Comparison of ENCODE assay signal across 1 cellular context in the genomic region with DNA sequence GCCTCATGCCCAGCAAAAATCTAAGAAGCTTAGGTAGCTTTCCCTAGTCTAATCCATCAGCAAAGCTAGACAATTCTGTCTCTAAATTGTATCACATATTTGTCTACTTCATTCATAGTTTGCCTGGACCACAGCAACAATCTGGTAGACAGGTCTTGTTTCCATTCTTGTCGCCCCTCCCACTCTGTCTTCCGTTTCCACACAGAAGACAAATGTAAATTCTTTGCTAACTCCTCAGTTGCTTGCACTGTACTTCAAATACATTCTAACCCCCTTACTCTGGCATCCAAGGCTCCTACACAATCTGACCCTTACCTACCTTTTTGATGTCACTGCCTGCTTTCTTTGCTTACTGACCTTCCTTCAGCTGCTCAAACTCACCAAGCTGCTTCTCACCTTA.
TF ChIP-seq lines count a peak whose summit lies in the region.

No MANE protein-coding gene starts in this region.

TF ChIP-seq in WTC11, 78 proteins besides CTCF, POLR2A, EP300 and RAD21 (continued from another document):
- TF ChIP-seq, protein P1, sequence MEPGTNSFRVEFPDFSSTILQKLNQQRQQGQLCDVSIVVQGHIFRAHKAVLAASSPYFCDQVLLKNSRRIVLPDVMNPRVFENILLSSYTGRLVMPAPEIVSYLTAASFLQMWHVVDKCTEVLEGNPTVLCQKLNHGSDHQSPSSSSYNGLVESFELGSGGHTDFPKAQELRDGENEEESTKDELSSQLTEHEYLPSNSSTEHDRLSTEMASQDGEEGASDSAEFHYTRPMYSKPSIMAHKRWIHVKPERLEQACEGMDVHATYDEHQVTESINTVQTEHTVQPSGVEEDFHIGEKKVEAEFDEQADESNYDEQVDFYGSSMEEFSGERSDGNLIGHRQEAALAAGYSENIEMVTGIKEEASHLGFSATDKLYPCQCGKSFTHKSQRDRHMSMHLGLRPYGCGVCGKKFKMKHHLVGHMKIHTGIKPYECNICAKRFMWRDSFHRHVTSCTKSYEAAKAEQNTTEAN (CRISPR knock-in tag; IDR thresholded peaks at IDR 0.05): no peak
- no peak for TF ChIP-seq PREB (CRISPR knock-in tag; IDR thresholded peaks at IDR 0.05; ENCODE audit: borderline replicate concordance)
- no peak for TF ChIP-seq MAX (CRISPR knock-in tag; IDR thresholded peaks at IDR 0.05)
- TF ChIP-seq NR2C2 (CRISPR knock-in tag; IDR thresholded peaks at IDR 0.05): no peak
- TF ChIP-seq GRHL2 (CRISPR knock-in tag; IDR thresholded peaks at IDR 0.05; ENCODE audit: insufficient replicate concordance, severe bottlenecking): no peak
- TF ChIP-seq KAT7 (CRISPR knock-in tag; IDR thresholded peaks at IDR 0.05; ENCODE audit: borderline replicate concordance): no peak
- TF ChIP-seq FOXP1 (CRISPR knock-in tag; IDR thresholded peaks at IDR 0.05; ENCODE audit: borderline replicate concordance): no peak
- no peak for TF ChIP-seq OVOL2 (CRISPR knock-in tag; IDR thresholded peaks at IDR 0.05; ENCODE audit: borderline replicate concordance)
- no peak for TF ChIP-seq ERG (CRISPR knock-in tag; IDR thresholded peaks at IDR 0.05)
- no peak for TF ChIP-seq CREM (CRISPR knock-in tag; IDR thresholded peaks at IDR 0.05)
- TF ChIP-seq ZNF425 (CRISPR knock-in tag; conservative IDR thresholded peaks at IDR 0.05): no peak
- no peak for TF ChIP-seq HMGXB4 (CRISPR knock-in tag; IDR thresholded peaks at IDR 0.05)
